9 cellular contexts compared by ENCODE assay signal in the genomic region with DNA sequence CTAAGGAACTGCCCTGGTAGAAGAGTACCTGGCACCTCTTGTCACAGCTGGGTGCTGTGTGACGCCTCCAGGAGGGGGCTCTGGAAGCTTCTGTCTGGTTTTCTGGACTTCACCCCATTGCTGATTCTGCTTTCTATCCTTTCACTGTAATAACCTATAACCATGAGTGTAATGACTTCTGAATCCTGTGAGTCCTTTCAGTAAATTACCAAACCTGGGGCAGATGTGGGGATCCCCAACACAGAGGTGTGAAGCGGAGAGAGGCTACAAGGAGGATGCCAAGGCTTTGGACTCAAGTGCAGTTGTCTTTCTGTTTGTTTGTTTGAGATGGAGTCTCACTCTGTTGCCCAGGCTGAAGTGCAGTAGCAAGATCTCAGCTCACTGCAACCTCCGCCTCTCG.
"Had no signal": no experiment of that assay in that cellular context is flagged by ENCODE, and none has a peak within 500 bp of the region (broad histone marks: within the 10 kb centered on the region; RNA-seq: fewer than 3 reads in every experiment).

No MANE protein-coding gene starts in this region.

- DNase-seq: midbrain; posterior cingulate gyrus; stimulated activated CD4-positive, alpha-beta T cell treated with anti-CD3 and anti-CD28 coated beads, Interleukin-15, amount 100 ng/mL, for 24 hours; stimulated activated CD4-positive, alpha-beta T cell treated with anti-CD3 and anti-CD28 coated beads, Interleukin-4, amount 100 ng/mL, for 24 hours; stimulated activated naive CD4-positive, alpha-beta T cell treated with Interleukin-2 at 50 U/mL for 16 hours; upper lobe of right lung; WERI-Rb-1 had no signal

- ATAC-seq: esophagus mucosa, left lobe of liver, upper lobe of right lung had no signal
